8 cellular contexts compared by ENCODE assay signal in genomic region chr9:133791735-133792649, GRCh38.
"Had no signal": no experiment of that assay in that cellular context is flagged by ENCODE, and none has a peak within 500 bp of the region (broad histone marks: within the 10 kb centered on the region; RNA-seq: fewer than 3 reads in every experiment).

No MANE protein-coding gene starts in this region.

- H3K4me3 Mint-ChIP-seq: activated naive CD4-positive, alpha-beta T cell treated with anti-CD3 and anti-CD28 coated beads, Interleukin-2, amount 10 ng/mL, durations not matched to agents 7 days and 5 days; nephron progenitor cell; stimulated activated naive CD8-positive, alpha-beta T cell treated with anti-CD3 and anti-CD28 coated beads, Interleukin-15, amount 100 ng/mL, for 72 hours had no signal

- H3K27ac Mint-ChIP-seq: activated naive CD4-positive, alpha-beta T cell treated with anti-CD3 and anti-CD28 coated beads, Interleukin-2, amount 10 ng/mL, durations not matched to agents 7 days and 5 days; nephron progenitor cell had no signal

- H3K9me3 Mint-ChIP-seq: activated naive CD4-positive, alpha-beta T cell treated with anti-CD3 and anti-CD28 coated beads, Interleukin-2, amount 10 ng/mL, durations not matched to agents 7 days and 5 days; nephron progenitor cell; stimulated activated naive CD8-positive, alpha-beta T cell treated with anti-CD3 and anti-CD28 coated beads, Interleukin-15, amount 100 ng/mL, for 72 hours had no signal

- H3K9me3 ChIP-seq: adrenal gland, colonic mucosa, psoas muscle, upper lobe of left lung had no signal

- H3K36me3 Mint-ChIP-seq: activated naive CD4-positive, alpha-beta T cell treated with anti-CD3 and anti-CD28 coated beads, Interleukin-2, amount 10 ng/mL, durations not matched to agents 7 days and 5 days had no signal

- H3K27ac ChIP-seq: adrenal gland, colonic mucosa, psoas muscle had no signal

- H3K4me3 ChIP-seq: adrenal gland, colonic mucosa, psoas muscle, smooth muscle cell, upper lobe of left lung had no signal

- H3K4me2 ChIP-seq: smooth muscle cell had no signal

- H3K36me3 ChIP-seq: colonic mucosa had no signal

- H3K27me3 ChIP-seq: adrenal gland, colonic mucosa, upper lobe of left lung had no signal

- H3K4me1 ChIP-seq: psoas muscle had no signal
